Comparison of ENCODE assay signal across 21 cellular contexts in genomic region chr6:149493697-149494334, GRCh38. TPM values are rescaled to one million over a fixed set of nuclear protein-coding genes. Genes with fewer than 3 reads are reported as not detected.
A peak's percentile ranks its signal among the peaks of the same experiment; 100 is the strongest.
DNase-seq lines count a peak whose midpoint lies in the region; ATAC-seq, FAIRE-seq and TF ChIP-seq lines count a peak whose summit lies in the region.
"Had no signal": no experiment of that assay in that cellular context is flagged by ENCODE, and none has a peak within 500 bp of the region (broad histone marks: within the 10 kb centered on the region; RNA-seq: fewer than 3 reads in every experiment).

No MANE protein-coding gene starts in this region.

- H3K4me1 Mint-ChIP-seq in activated CD8-positive, alpha-beta T cell treated with anti-CD3 and anti-CD28 coated beads for 36 hours (ENCODE audit: low read depth), result peaks cover 80% of the 10 kb centered on the region
- peaks cover 46% of the 10 kb centered on the region for H3K4me1 Mint-ChIP-seq in activated CD8-positive, alpha-beta T cell treated with anti-CD3 and anti-CD28 coated beads, Interleukin-2, amount 10 ng/mL, durations not matched to agents 7 days and 5 days (ENCODE audit: low read depth)
- H3K4me1 Mint-ChIP-seq in IgD-negative memory B cell (peaks cover 31 to 47% (median 42%) of the 10 kb centered on the region in 3 donors), nephron progenitor cell (no peaks in the 10 kb centered on the region)
- H3K4me1 Mint-ChIP-seq in activated naive CD8-positive, alpha-beta T cell treated with anti-CD3 and anti-CD28 coated beads, Interleukin-2, amount 50 U/mL, for 24 hours, result peaks cover 78% of the 10 kb centered on the region
- H3K4me1 Mint-ChIP-seq: WTC11 had no signal

- no peak overlapping the region for H2BK120ac ChIP-seq in mesendoderm (ENCODE audit: low read depth, low read length)

- no peak overlapping the region for H3K23ac ChIP-seq in mesendoderm (ENCODE audit: low read length)

- H3K27ac Mint-ChIP-seq in activated CD8-positive, alpha-beta T cell treated with anti-CD3 and anti-CD28 coated beads for 36 hours, result peak overlapping the region; percentile 94
- H3K27ac Mint-ChIP-seq in activated CD8-positive, alpha-beta T cell treated with anti-CD3 and anti-CD28 coated beads, Interleukin-2, amount 10 ng/mL, durations not matched to agents 7 days and 5 days, result no peak overlapping the region
- peak overlapping the region; percentile 61 to 97 (median 78) for H3K27ac Mint-ChIP-seq in IgD-negative memory B cell
- H3K27ac Mint-ChIP-seq in activated naive CD8-positive, alpha-beta T cell treated with anti-CD3 and anti-CD28 coated beads, Interleukin-2, amount 50 U/mL, for 24 hours, result peak overlapping the region; percentile 92
- H3K27ac Mint-ChIP-seq in nephron progenitor cell, result peak overlapping the region; percentile 18
- H3K27ac Mint-ChIP-seq: WTC11 had no signal

- no peak overlapping the region for H4K5ac ChIP-seq in mesendoderm (ENCODE audit: low read length)

- no peak overlapping the region for H3K18ac ChIP-seq in mesendoderm (ENCODE audit: low read length)

- intact Hi-C loops in activated CD8-positive, alpha-beta T cell treated with anti-CD3 and anti-CD28 coated beads for 36 hours (cut with micrococcal nuclease), result no loop called here

- ATAC-seq in activated CD8-positive, alpha-beta T cell treated with anti-CD3 and anti-CD28 coated beads for 36 hours, result no peak
- ATAC-seq in activated CD8-positive, alpha-beta T cell treated with anti-CD3 and anti-CD28 coated beads, Interleukin-2, amount 10 ng/mL, durations not matched to agents 7 days and 5 days, result no peak
- ATAC-seq in activated naive CD8-positive, alpha-beta T cell treated with anti-CD3 and anti-CD28 coated beads, Interleukin-2, amount 50 U/mL, for 24 hours, result no peak
- no peak for ATAC-seq in GM18868 (IDR thresholded peaks at IDR 0.05; ENCODE audit: unreplicated experiment)
- ATAC-seq: HCT116, WTC11 had no signal

- H3K4me2 ChIP-seq in mesendoderm (ENCODE audit: low read length), result no peak overlapping the region

- CTCF ChIA-PET in activated CD8-positive, alpha-beta T cell treated with anti-CD3 and anti-CD28 coated beads for 36 hours (lab: Charles Lee), result interaction anchor here (1.2 kb wide), 1 partner anchor 14 kb away, joined by 3 read pairs; no protein-coding TSS in a partner anchor
- CTCF ChIA-PET in activated CD8-positive, alpha-beta T cell treated with anti-CD3 and anti-CD28 coated beads, Interleukin-2, amount 10 ng/mL, durations not matched to agents 7 days and 5 days (lab: Charles Lee), result interaction anchor here (0.9 to 4.1 kb wide), 2 partner anchors 9 to 23 kb away, joined by 3 to 31 read pairs; no protein-coding TSS in a partner anchor

- H3K36me3 Mint-ChIP-seq in activated CD8-positive, alpha-beta T cell treated with anti-CD3 and anti-CD28 coated beads for 36 hours (ENCODE audit: low read depth), result peaks cover 9% of the 10 kb centered on the region
- peaks cover 3% of the 10 kb centered on the region for H3K36me3 Mint-ChIP-seq in activated CD8-positive, alpha-beta T cell treated with anti-CD3 and anti-CD28 coated beads, Interleukin-2, amount 10 ng/mL, durations not matched to agents 7 days and 5 days (ENCODE audit: low read depth)
- H3K36me3 Mint-ChIP-seq in IgD-negative memory B cell, result no peaks in the 10 kb centered on the region
- peaks cover 7% of the 10 kb centered on the region for H3K36me3 Mint-ChIP-seq in activated naive CD8-positive, alpha-beta T cell treated with anti-CD3 and anti-CD28 coated beads, Interleukin-2, amount 50 U/mL, for 24 hours (ENCODE audit: low read depth)
- H3K36me3 Mint-ChIP-seq in nephron progenitor cell (ENCODE audit: low read depth), result no peaks in the 10 kb centered on the region
- H3K36me3 Mint-ChIP-seq: WTC11 had no signal

- no peaks in the 10 kb centered on the region for H3K36me3 ChIP-seq in mesendoderm (ENCODE audit: control insufficient read depth, insufficient read depth, low read length)
- H3K36me3 ChIP-seq: cardiac muscle cell, neutrophil had no signal

- no peak overlapping the region for H2AK5ac ChIP-seq in mesendoderm (ENCODE audit: low read length)

- no peak overlapping the region for H3K4me3 Mint-ChIP-seq in activated CD8-positive, alpha-beta T cell treated with anti-CD3 and anti-CD28 coated beads for 36 hours
- H3K4me3 Mint-ChIP-seq in activated CD8-positive, alpha-beta T cell treated with anti-CD3 and anti-CD28 coated beads, Interleukin-2, amount 10 ng/mL, durations not matched to agents 7 days and 5 days, result no peak overlapping the region
- H3K4me3 Mint-ChIP-seq in IgD-negative memory B cell (peak overlapping the region in 3 of 4 donors; percentile 6 to 73 (median 45)), nephron progenitor cell (no peak overlapping the region)
- H3K4me3 Mint-ChIP-seq in activated naive CD8-positive, alpha-beta T cell treated with anti-CD3 and anti-CD28 coated beads, Interleukin-2, amount 50 U/mL, for 24 hours, result no peak overlapping the region
- H3K4me3 Mint-ChIP-seq: WTC11 had no signal

- H2BK15ac ChIP-seq in mesendoderm (replicated peaks; ENCODE audit: low read depth), result no peak overlapping the region

- FAIRE-seq in frontal cortex (lab: Jason Lieb, UNC), result no peak
- FAIRE-seq: keratinocyte had no signal

- WGBS in mesendoderm (ENCODE audit: extremely low coverage, insufficient coverage, low lambda C conversion rate), result no CpG with 5 or more reads among the region's 8 CpGs

- no peaks in the 10 kb centered on the region for H3K79me2 ChIP-seq in mesendoderm (ENCODE audit: control insufficient read depth, insufficient read depth, low read length)

- DNase-seq in activated CD8-positive, alpha-beta T cell treated with anti-CD3 and anti-CD28 coated beads for 36 hours, result no peak
- no peak for DNase-seq in activated CD8-positive, alpha-beta T cell treated with anti-CD3 and anti-CD28 coated beads, Interleukin-2, amount 10 ng/mL, durations not matched to agents 7 days and 5 days
- no peak for DNase-seq in activated naive CD8-positive, alpha-beta T cell treated with anti-CD3 and anti-CD28 coated beads, Interleukin-2, amount 50 U/mL, for 24 hours
- no peak for DNase-seq in nephron progenitor cell
- DNase-seq in frontal cortex (ENCODE audit: low spot score in 2 of 2), result no peak
- no peak for DNase-seq in mesendoderm
- DNase-seq: Calu3; effector CD4-positive, alpha-beta T cell; Karpas-422; mesenchymal stem cell; NCI-H1105 treated with DMSO at 0.1 percent for 48 hours; NCI-H2227 treated with DMSO at 0.1 percent for 48 hours; retina had no signal

- POLR2A ChIA-PET in activated CD8-positive, alpha-beta T cell treated with anti-CD3 and anti-CD28 coated beads for 36 hours (lab: Charles Lee), result interaction anchor here (1.0 kb wide), 2 partner anchors 11 to 34 kb away, joined by 3 read pairs; no protein-coding TSS in a partner anchor
- POLR2A ChIA-PET in activated CD8-positive, alpha-beta T cell treated with anti-CD3 and anti-CD28 coated beads, Interleukin-2, amount 10 ng/mL, durations not matched to agents 7 days and 5 days (lab: Charles Lee), result interaction anchor here (0.7 to 1.4 kb wide), 3 partner anchors 9 to 22 kb away, joined by 3 to 6 read pairs (median 4); partner anchors contain the start of gene ZC3H12D

- no peak for TF ChIP-seq CTCF in activated CD8-positive, alpha-beta T cell treated with anti-CD3 and anti-CD28 coated beads for 36 hours (IDR thresholded peaks at IDR 0.05)
- no peak for TF ChIP-seq CTCF in nephron progenitor cell (IDR thresholded peaks at IDR 0.05)

- no peaks in the 10 kb centered on the region for H3K79me1 ChIP-seq in mesendoderm (ENCODE audit: low read length)

- H3K4me1 ChIP-seq in mesendoderm (ENCODE audit: control insufficient read depth, low read depth, low read length), result no peaks in the 10 kb centered on the region

- no peak overlapping the region for H3K4me3 ChIP-seq in mesendoderm (ENCODE audit: low read length)
- H3K4me3 ChIP-seq: cardiac muscle cell had no signal

- H3K9me3 Mint-ChIP-seq in activated CD8-positive, alpha-beta T cell treated with anti-CD3 and anti-CD28 coated beads for 36 hours, result no peaks in the 10 kb centered on the region
- H3K9me3 Mint-ChIP-seq in activated CD8-positive, alpha-beta T cell treated with anti-CD3 and anti-CD28 coated beads, Interleukin-2, amount 10 ng/mL, durations not matched to agents 7 days and 5 days (ENCODE audit: insufficient read depth), result no peaks in the 10 kb centered on the region
- no peaks in the 10 kb centered on the region for H3K9me3 Mint-ChIP-seq in IgD-negative memory B cell
- H3K9me3 Mint-ChIP-seq in activated naive CD8-positive, alpha-beta T cell treated with anti-CD3 and anti-CD28 coated beads, Interleukin-2, amount 50 U/mL, for 24 hours, result no peaks in the 10 kb centered on the region
- H3K9me3 Mint-ChIP-seq in nephron progenitor cell, result no peaks in the 10 kb centered on the region
- H3K9me3 Mint-ChIP-seq: WTC11 had no signal

- no peak overlapping the region for H3K27ac ChIP-seq in mesendoderm (ENCODE audit: low read depth, low read length)
- H3K27ac ChIP-seq: cardiac muscle cell, neutrophil had no signal

- H3K27me3 ChIP-seq in mesendoderm (ENCODE audit: insufficient read depth, low read length, poor library complexity), result no peaks in the 10 kb centered on the region
- H3K27me3 ChIP-seq: cardiac muscle cell, neutrophil had no signal

- no peaks in the 10 kb centered on the region for H3K27me3 Mint-ChIP-seq in activated CD8-positive, alpha-beta T cell treated with anti-CD3 and anti-CD28 coated beads for 36 hours
- H3K27me3 Mint-ChIP-seq in activated CD8-positive, alpha-beta T cell treated with anti-CD3 and anti-CD28 coated beads, Interleukin-2, amount 10 ng/mL, durations not matched to agents 7 days and 5 days (ENCODE audit: low read depth), result no peaks in the 10 kb centered on the region
- H3K27me3 Mint-ChIP-seq in IgD-negative memory B cell, result no peaks in the 10 kb centered on the region
- H3K27me3 Mint-ChIP-seq in activated naive CD8-positive, alpha-beta T cell treated with anti-CD3 and anti-CD28 coated beads, Interleukin-2, amount 50 U/mL, for 24 hours, result no peaks in the 10 kb centered on the region
- H3K27me3 Mint-ChIP-seq in nephron progenitor cell (ENCODE audit: low read depth, poor library complexity), result peaks cover 5% of the 10 kb centered on the region

- H3K4ac ChIP-seq in mesendoderm (ENCODE audit: low read depth, low read length), result no peak overlapping the region

- H2BK5ac ChIP-seq in mesendoderm (ENCODE audit: low read length), result no peak overlapping the region

- H3K56ac ChIP-seq in mesendoderm (ENCODE audit: low read length), result no peak overlapping the region

- H4K8ac ChIP-seq in mesendoderm (ENCODE audit: low read depth, low read length), result no peak overlapping the region

- H3K9ac ChIP-seq in mesendoderm (ENCODE audit: low read length), result no peak overlapping the region

RNA-seq across cellular contexts. Expression of gene ZC3H12D, which starts 9.0 kb away (rescaled TPM):
- 10 to 100 TPM; 37.7 to 39.0 TPM for total RNA-seq in activated CD8-positive, alpha-beta T cell treated with anti-CD3 and anti-CD28 coated beads for 36 hours
- 1 to 10 TPM; 6.0 to 6.1 TPM for total RNA-seq in activated CD8-positive, alpha-beta T cell treated with anti-CD3 and anti-CD28 coated beads, Interleukin-2, amount 10 ng/mL, durations not matched to agents 7 days and 5 days
- 8.2 TPM for polyA plus RNA-seq in IgD-negative memory B cell
- 0.41 TPM for total RNA-seq in frontal cortex
- polyA plus RNA-seq in mesendoderm (2013, experiment 1 of 2), result 0.04 TPM
- 0.03 TPM for polyA plus RNA-seq in mesendoderm (2013, experiment 2 of 2)
- total RNA-seq: G401 had no signal

RNA-seq across cellular contexts. Expression of gene PPIL4, which starts 52.0 kb away (rescaled TPM):
- total RNA-seq in activated CD8-positive, alpha-beta T cell treated with anti-CD3 and anti-CD28 coated beads for 36 hours, result 10 to 100 TPM; 20.8 to 21.9 TPM
- 10 to 100 TPM; 17.4 to 18.5 TPM for total RNA-seq in activated CD8-positive, alpha-beta T cell treated with anti-CD3 and anti-CD28 coated beads, Interleukin-2, amount 10 ng/mL, durations not matched to agents 7 days and 5 days
- polyA plus RNA-seq in IgD-negative memory B cell, result 11.1 TPM
- 35.1 TPM for total RNA-seq in frontal cortex
- 40.4 TPM for polyA plus RNA-seq in mesendoderm (2013, experiment 1 of 2)
- 40.9 TPM for polyA plus RNA-seq in mesendoderm (2013, experiment 2 of 2)

Comparison
In these comparisons a context has a peak if more than half of its experiments do, and no peak if none do; other contexts are left out.
1. RNA of gene ZC3H12D, which starts 9.0 kb away (total RNA-seq): 37.7 to 39.0 TPM in activated CD8-positive, alpha-beta T cell treated with anti-CD3 and anti-CD28 coated beads for 36 hours; 6.0 to 6.1 TPM in activated CD8-positive, alpha-beta T cell treated with anti-CD3 and anti-CD28 coated beads, Interleukin-2, amount 10 ng/mL, durations not matched to agents 7 days and 5 days and 0.41 TPM in frontal cortex (single experiment); every median in the first group is over 4 times any median in the second.
2. H3K4me3 Mint-ChIP-seq: peak in IgD-negative memory B cell (3 of 4); none in activated CD8-positive, alpha-beta T cell treated with anti-CD3 and anti-CD28 coated beads for 36 hours (single experiment), activated CD8-positive, alpha-beta T cell treated with anti-CD3 and anti-CD28 coated beads, Interleukin-2, amount 10 ng/mL, durations not matched to agents 7 days and 5 days (single experiment), activated naive CD8-positive, alpha-beta T cell treated with anti-CD3 and anti-CD28 coated beads, Interleukin-2, amount 50 U/mL, for 24 hours (single experiment) and nephron progenitor cell (single experiment).